ENCODE assay signal across 13 cellular contexts in the genomic region with DNA sequence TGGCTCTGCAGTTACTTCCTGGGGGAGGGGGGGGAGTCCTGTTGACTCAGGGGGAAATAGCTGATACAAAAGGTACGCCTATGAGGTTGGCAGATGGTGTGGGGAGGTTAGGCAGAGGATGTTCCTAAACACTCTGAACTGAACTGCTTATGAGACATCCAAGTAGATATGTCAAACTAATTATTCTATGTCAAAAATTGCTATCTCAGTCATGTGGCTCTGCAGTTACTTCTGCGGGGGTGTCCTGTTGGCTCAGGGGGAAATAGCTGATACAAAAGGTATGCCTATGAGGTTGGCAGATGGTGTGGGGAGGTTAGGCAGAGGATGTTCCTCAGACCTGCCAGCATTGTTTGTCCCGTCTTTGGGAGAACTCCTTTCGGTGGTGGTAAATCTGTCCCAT.
"Had no signal": no experiment of that assay in that cellular context is flagged by ENCODE, and none has a peak within 500 bp of the region (broad histone marks: within the 10 kb centered on the region; RNA-seq: fewer than 3 reads in every experiment).

No MANE protein-coding gene starts in this region.

- DNase-seq: activated CD4-positive, alpha-beta memory T cell treated with anti-CD3 and anti-CD28 coated beads for 36 hours; activated CD8-positive, alpha-beta memory T cell treated with anti-CD3 and anti-CD28 coated beads, Interleukin-2, amount 10 ng/mL, durations not matched to agents 7 days and 5 days; activated naive CD4-positive, alpha-beta T cell treated with anti-CD3 and anti-CD28 coated beads, Interleukin-2, amount 10 ng/mL, durations not matched to agents 7 days and 5 days; activated T-cell treated with anti-CD3 and anti-CD28 coated beads, Interleukin-2, amount 50 U/mL, for 1 hour; adrenal gland; kidney; mesendoderm; ovary; T-helper 1 cell had no signal

- H3K9me3 Mint-ChIP-seq: activated CD4-positive, alpha-beta memory T cell treated with anti-CD3 and anti-CD28 coated beads for 36 hours; activated naive CD4-positive, alpha-beta T cell treated with anti-CD3 and anti-CD28 coated beads, Interleukin-2, amount 10 ng/mL, durations not matched to agents 7 days and 5 days; stimulated activated memory B cell treated with anti-CD40 and anti-IgM and Interleukin-4, amounts not matched to agents 10 μg/mL and 1 μg/mL and 100 μg/mL, for 72 hours had no signal

- H3K27ac ChIP-seq: adrenal gland, cardiac muscle cell, ovary, vagina had no signal

- H3K9me3 ChIP-seq: adrenal gland, ovary, vagina had no signal

- H3K4me3 Mint-ChIP-seq: activated CD4-positive, alpha-beta memory T cell treated with anti-CD3 and anti-CD28 coated beads for 36 hours; activated CD8-positive, alpha-beta memory T cell treated with anti-CD3 and anti-CD28 coated beads, Interleukin-2, amount 10 ng/mL, durations not matched to agents 7 days and 5 days; activated naive CD4-positive, alpha-beta T cell treated with anti-CD3 and anti-CD28 coated beads, Interleukin-2, amount 10 ng/mL, durations not matched to agents 7 days and 5 days; stimulated activated memory B cell treated with anti-CD40 and anti-IgM and Interleukin-4, amounts not matched to agents 10 μg/mL and 1 μg/mL and 100 μg/mL, for 72 hours had no signal

- H3K27me3 Mint-ChIP-seq: activated CD4-positive, alpha-beta memory T cell treated with anti-CD3 and anti-CD28 coated beads for 36 hours; activated CD8-positive, alpha-beta memory T cell treated with anti-CD3 and anti-CD28 coated beads, Interleukin-2, amount 10 ng/mL, durations not matched to agents 7 days and 5 days; activated naive CD4-positive, alpha-beta T cell treated with anti-CD3 and anti-CD28 coated beads, Interleukin-2, amount 10 ng/mL, durations not matched to agents 7 days and 5 days; stimulated activated memory B cell treated with anti-CD40 and anti-IgM and Interleukin-4, amounts not matched to agents 10 μg/mL and 1 μg/mL and 100 μg/mL, for 72 hours had no signal

- ATAC-seq: activated CD8-positive, alpha-beta memory T cell treated with anti-CD3 and anti-CD28 coated beads, Interleukin-2, amount 10 ng/mL, durations not matched to agents 7 days and 5 days; esophagus mucosa; stimulated activated memory B cell treated with anti-CD40 and anti-IgM and Interleukin-4, amounts not matched to agents 10 μg/mL and 1 μg/mL and 100 μg/mL, for 72 hours had no signal

- H3K36me3 ChIP-seq: ovary had no signal

- H3K27ac Mint-ChIP-seq: activated CD4-positive, alpha-beta memory T cell treated with anti-CD3 and anti-CD28 coated beads for 36 hours; activated CD8-positive, alpha-beta memory T cell treated with anti-CD3 and anti-CD28 coated beads, Interleukin-2, amount 10 ng/mL, durations not matched to agents 7 days and 5 days; activated naive CD4-positive, alpha-beta T cell treated with anti-CD3 and anti-CD28 coated beads, Interleukin-2, amount 10 ng/mL, durations not matched to agents 7 days and 5 days; stimulated activated memory B cell treated with anti-CD40 and anti-IgM and Interleukin-4, amounts not matched to agents 10 μg/mL and 1 μg/mL and 100 μg/mL, for 72 hours had no signal

- H3K27me3 ChIP-seq: adrenal gland, cardiac muscle cell, ovary, vagina had no signal

- H3K4me3 ChIP-seq: adrenal gland, cardiac muscle cell, ovary, vagina had no signal
